Comparison of ENCODE assay signal across 31 cellular contexts in genomic region chr3:99961756-99962515, GRCh38.
DNase-seq lines count a peak whose midpoint lies in the region; ATAC-seq and TF ChIP-seq lines count a peak whose summit lies in the region.
"Had no signal": no experiment of that assay in that cellular context is flagged by ENCODE, and none has a peak within 500 bp of the region (broad histone marks: within the 10 kb centered on the region; RNA-seq: fewer than 3 reads in every experiment).

No MANE protein-coding gene starts in this region.

- H3K36me3 Mint-ChIP-seq in WTC11 = no peaks in the 10 kb centered on the region
- H3K36me3 Mint-ChIP-seq in effector memory CD8-positive, alpha-beta T cell (ENCODE audit: insufficient read depth) = no peaks in the 10 kb centered on the region

- H3K9me3 ChIP-seq in osteoblast (ENCODE audit: low read depth, low read length) (no peaks in the 10 kb centered on the region), aorta (ENCODE audit: control insufficient read depth, low read length) (no peaks in the 10 kb centered on the region)
- H3K9me3 ChIP-seq: colonic mucosa, left lung, Peyer's patch, right lobe of liver, tibial nerve had no signal

- H3K4me3 ChIP-seq in osteoblast (ENCODE audit: insufficient read depth, low read length) (no peak overlapping the region), aorta (ENCODE audit: low read length in 2 of 2) (no peak overlapping the region)
- H3K4me3 ChIP-seq: colonic mucosa, left lung, Peyer's patch, right lobe of liver, tibial nerve had no signal

- H3K4me3 Mint-ChIP-seq in WTC11 = no peak overlapping the region
- H3K4me3 Mint-ChIP-seq in effector memory CD8-positive, alpha-beta T cell = no peak overlapping the region
- H3K4me3 Mint-ChIP-seq: activated naive CD4-positive, alpha-beta T cell treated with anti-CD3 and anti-CD28 coated beads, Interleukin-2, amount 50 U/mL, for 24 hours had no signal

- TF ChIP-seq CTCF in WTC11 (IDR thresholded peaks at IDR 0.05) (no peak), osteoblast (IDR thresholded peaks at IDR 0.05; ENCODE audit: extremely low read depth, low read depth, low read length) (no peak)

- H3K4me1 ChIP-seq in osteoblast (ENCODE audit: insufficient read depth, low read length) = peaks cover 41% of the 10 kb centered on the region
- peaks cover 11 to 15% of the 10 kb centered on the region in 2 donors for H3K4me1 ChIP-seq in aorta (ENCODE audit: control insufficient read depth in 1 of 2, insufficient read depth in 2 of 2, low read length in 2 of 2)
- H3K4me1 ChIP-seq: colonic mucosa, left lung, Peyer's patch had no signal

- no peaks in the 10 kb centered on the region for H3K36me3 ChIP-seq in osteoblast (ENCODE audit: insufficient read depth, low read length)
- H3K36me3 ChIP-seq in aorta (ENCODE audit: control insufficient read depth in 1 of 2, insufficient read depth in 2 of 2, low read length in 1 of 2) = no peaks in the 10 kb centered on the region
- H3K36me3 ChIP-seq: colonic mucosa, left lung, Peyer's patch, right lobe of liver, tibial nerve had no signal

- peak overlapping the region; percentile 12; the same call in 1 of the 2 replicates for H3K27ac Mint-ChIP-seq in WTC11
- H3K27ac Mint-ChIP-seq in effector memory CD8-positive, alpha-beta T cell = no peak overlapping the region
- H3K27ac Mint-ChIP-seq: activated naive CD4-positive, alpha-beta T cell treated with anti-CD3 and anti-CD28 coated beads, Interleukin-2, amount 50 U/mL, for 24 hours; activated T-helper 2 cell treated with anti-CD3 and anti-CD28 coated beads, Interferon-gamma antibody, Interleukin-2, Interleukin-4, amounts not matched to agents 10 μg/mL and 5 μg/mL and 100 μg/mL, durations not matched to agents 14 hours and 24 hours and 36 hours had no signal

- CTCF ChIA-PET in WTC11 (lab: Charles Lee) = no interaction called here

- no peak overlapping the region for H2AFZ ChIP-seq in osteoblast (ENCODE audit: low read length)

- ATAC-seq in Right ventricle myocardium superior (ENCODE audit: poor library complexity) (peak; percentile 28), WTC11 (no peak), aorta (ENCODE audit: low FRiP score) (no peak), GM21528 (IDR thresholded peaks at IDR 0.05; ENCODE audit: low FRiP score, unreplicated experiment) (no peak)
- ATAC-seq in effector memory CD8-positive, alpha-beta T cell (replicated peaks) = no peak
- ATAC-seq: HCT116, left lung, right lobe of liver had no signal

- H3K27ac ChIP-seq in osteoblast (ENCODE audit: low read depth, low read length) (peak overlapping the region; percentile 69), aorta (ENCODE audit: low read depth in 1 of 2, low read length in 2 of 2) (peak overlapping the region; percentile 19 to 88)
- H3K27ac ChIP-seq: epithelial cell of prostate, left lung, right lobe of liver, VCaP had no signal

- H4K20me1 ChIP-seq in osteoblast (ENCODE audit: insufficient read depth, low read length) = no peaks in the 10 kb centered on the region

- H3K4me1 Mint-ChIP-seq in WTC11 = 0 out of 2 replicates have a peak, but pooled peaks cover 2% of the 10 kb centered on the region
- no peaks in the 10 kb centered on the region for H3K4me1 Mint-ChIP-seq in effector memory CD8-positive, alpha-beta T cell (ENCODE audit: low read depth in 2 of 2)
- H3K4me1 Mint-ChIP-seq: activated naive CD4-positive, alpha-beta T cell treated with anti-CD3 and anti-CD28 coated beads, Interleukin-2, amount 50 U/mL, for 24 hours had no signal

- H3K9me3 Mint-ChIP-seq in WTC11 = no peaks in the 10 kb centered on the region
- no peaks in the 10 kb centered on the region for H3K9me3 Mint-ChIP-seq in effector memory CD8-positive, alpha-beta T cell
- H3K9me3 Mint-ChIP-seq: activated naive CD4-positive, alpha-beta T cell treated with anti-CD3 and anti-CD28 coated beads, Interleukin-2, amount 50 U/mL, for 24 hours; activated T-helper 2 cell treated with anti-CD3 and anti-CD28 coated beads, Interferon-gamma antibody, Interleukin-2, Interleukin-4, amounts not matched to agents 10 μg/mL and 5 μg/mL and 100 μg/mL, durations not matched to agents 14 hours and 24 hours and 36 hours had no signal

- H3K4me2 ChIP-seq in osteoblast (ENCODE audit: insufficient read depth, low read length) = no peak overlapping the region

- 69 to 72% methylated on average over 7 of the region's 7 CpGs for WGBS in aorta, 2 donors

- intact Hi-C loops in Right ventricle myocardium superior (cut with DNase I) = no loop called here
- intact Hi-C loops in cardiac septum (cut with DNase I) = no loop called here
- intact Hi-C loops in aorta (cut with DNase I) = loop anchor here (5.0 to 10.0 kb wide), 4 partner anchors 70 to 293 kb away; no protein-coding TSS in a partner anchor

- no peak for DNase-seq in Right ventricle myocardium superior
- no peak for DNase-seq in cardiac septum (ENCODE audit: low spot score)
- DNase-seq in WTC11 (ENCODE audit: low spot score) = no peak
- no peak for DNase-seq in osteoblast (ENCODE audit: insufficient read length, low spot score, missing footprints)
- DNase-seq in aorta = no peak
- no peak for DNase-seq in cerebellar cortex (ENCODE audit: low spot score)
- no peak for DNase-seq in effector memory CD8-positive, alpha-beta T cell
- DNase-seq: activated CD4-positive, alpha-beta T cell treated with anti-CD3 and anti-CD28 coated beads for 4 hours; activated CD8-positive, alpha-beta memory T cell treated with anti-CD3 and anti-CD28 coated beads for 24 hours; activated T-cell treated with anti-CD3 and anti-CD28 coated beads for 4 hours; amygdala; Calu3; colonic mucosa; DND-41; effector CD8-positive, alpha-beta T cell; left lung; NCI-H1436; NCI-H2081; NCI-H524 treated with DMSO at 0.1 percent for 48 hours; Peyer's patch; posterior cingulate gyrus; right lobe of liver; SIG-M5; stimulated activated CD4-positive, alpha-beta T cell treated with anti-CD3 and anti-CD28 coated beads, Interleukin-4, amount 100 ng/mL, for 24 hours had no signal

- POLR2A ChIA-PET in WTC11 (lab: Charles Lee) = no interaction called here

- H3K27me3 ChIP-seq in osteoblast (ENCODE audit: insufficient read depth, low read length) (no peaks in the 10 kb centered on the region), aorta (ENCODE audit: control insufficient read depth in 1 of 2, insufficient read depth in 2 of 2, low read length in 1 of 2) (no peaks in the 10 kb centered on the region)
- H3K27me3 ChIP-seq: colonic mucosa, left lung, Peyer's patch, right lobe of liver, tibial nerve had no signal

- no peaks in the 10 kb centered on the region for H3K27me3 Mint-ChIP-seq in WTC11 (ENCODE audit: low read depth)
- H3K27me3 Mint-ChIP-seq in effector memory CD8-positive, alpha-beta T cell = no peaks in the 10 kb centered on the region
- H3K27me3 Mint-ChIP-seq: activated naive CD4-positive, alpha-beta T cell treated with anti-CD3 and anti-CD28 coated beads, Interleukin-2, amount 50 U/mL, for 24 hours had no signal

- no peaks in the 10 kb centered on the region for H3K79me2 ChIP-seq in osteoblast (ENCODE audit: insufficient read depth, low read length)

TF ChIP-seq in WTC11, 78 proteins besides CTCF, POLR2A, EP300 and RAD21:
- TF ChIP-seq SP1 (CRISPR knock-in tag; conservative IDR thresholded peaks at IDR 0.05) = no peak
- no peak for TF ChIP-seq FOXP4 (CRISPR knock-in tag; IDR thresholded peaks at IDR 0.05)

Comparison
In these comparisons a context has a peak if more than half of its experiments do, and no peak if none do; other contexts are left out.
1. intact Hi-C loops: an anchor here in aorta (5.0 to 10.0 kb wide); none called in Right ventricle myocardium superior and cardiac septum.